In the genomic region with DNA sequence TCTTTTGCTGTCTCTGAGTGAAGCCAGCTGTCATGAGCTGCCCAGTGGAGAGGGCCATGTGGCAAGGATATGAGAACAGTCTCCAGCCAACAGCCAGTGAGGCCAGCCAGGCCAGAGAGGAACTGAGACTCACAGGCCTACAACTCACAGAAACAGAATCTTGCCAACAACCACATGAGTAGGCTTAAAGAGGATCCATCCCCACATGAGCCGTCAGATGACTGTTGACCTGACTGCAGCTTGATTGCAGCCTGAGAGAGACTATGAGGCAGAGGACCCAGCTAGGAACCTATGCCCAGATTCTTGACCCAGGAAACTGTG, we compare ENCODE assay signal across 14 cellular contexts.
DNase-seq lines count a peak whose midpoint lies in the region; ATAC-seq and TF ChIP-seq lines count a peak whose summit lies in the region.
"Had no signal": no experiment of that assay in that cellular context is flagged by ENCODE, and none has a peak within 500 bp of the region (broad histone marks: within the 10 kb centered on the region; RNA-seq: fewer than 3 reads in every experiment).

No MANE protein-coding gene starts in this region.

- no peak overlapping the region for H3K9ac ChIP-seq in H9 (ENCODE audit: extremely low read depth, insufficient read length, low read length)
- H3K9ac ChIP-seq: BLaER1 treated with 17β-estradiol and CSF1 and Interleukin-3, amounts not matched to agents 10 nM and 100 nM had no signal

- H3K36me3 Mint-ChIP-seq in H9 (ENCODE audit: insufficient read depth in 1 of 3, low read depth in 3 of 3) = no peaks in the 10 kb centered on the region; a peak in 1 of 7 replicates
- H3K36me3 Mint-ChIP-seq: activated naive CD4-positive, alpha-beta T cell treated with anti-CD3 and anti-CD28 coated beads, Interleukin-2, amount 50 U/mL, for 72 hours had no signal

- no peak overlapping the region for H3K56ac ChIP-seq in H9 (ENCODE audit: insufficient read length, low read depth, low read length)

- H3K4me1 ChIP-seq in H9 (ENCODE audit: insufficient read depth, low read length) (no peaks in the 10 kb centered on the region; the same call in 1 of the 2 replicates), RWPE2 (ENCODE audit: insufficient read depth, poor library complexity, severe bottlenecking) (peaks cover 13% of the 10 kb centered on the region), heart left ventricle (peaks cover 0 to 26% (median 11%) of the 10 kb centered on the region in 12 donors), osteoblast (ENCODE audit: insufficient read depth, low read length) (peaks cover 47% of the 10 kb centered on the region)

- H3K27ac Mint-ChIP-seq in H9 = peak overlapping the region; percentile 75 to 85 (median 79); a peak in 5 of 7 replicates
- H3K27ac Mint-ChIP-seq: activated naive CD4-positive, alpha-beta T cell treated with anti-CD3 and anti-CD28 coated beads, Interleukin-2, amount 50 U/mL, for 72 hours had no signal

- H3K4me3 Mint-ChIP-seq in H9 = no peak overlapping the region

- TF ChIP-seq CTCF in H9 (conservative IDR thresholded peaks at IDR 0.05) (no peak), RWPE2 (IDR thresholded peaks at IDR 0.05; ENCODE audit: poor library complexity, severe bottlenecking) (no peak), heart left ventricle (IDR thresholded peaks at IDR 0.05) (no peak), osteoblast (IDR thresholded peaks at IDR 0.05; ENCODE audit: extremely low read depth, low read depth, low read length) (no peak), GM10266 (IDR thresholded peaks at IDR 0.05; ENCODE audit: control insufficient read depth, insufficient read depth, low read depth, missing control alignments) (no peak)

- no peak overlapping the region for H3K14ac ChIP-seq in H9 (ENCODE audit: insufficient read depth, low read length)

- no CpG with 5 or more reads among the region's 1 CpG for WGBS in H9 (ENCODE audit: extremely low coverage, insufficient read length, low lambda C conversion rate)
- 50 to 70% (median 64%) methylated on average over 1 of the region's 1 CpG for WGBS in heart left ventricle, 4 donors

- TF ChIP-seq POLR2A in heart left ventricle (IDR thresholded peaks at IDR 0.05) = no peak

- H3K4me2 ChIP-seq in H9 (ENCODE audit: insufficient read depth, insufficient read length, low read length) (no peak overlapping the region), osteoblast (ENCODE audit: insufficient read depth, low read length) (no peak overlapping the region)

- intact Hi-C loops in heart left ventricle (cut with DNase I) = loop anchor here in 1 of 10 donors (5.0 kb wide), 1 partner anchor 33 kb away; no protein-coding TSS in a partner anchor

- H3K9me3 Mint-ChIP-seq in H9 = no peaks in the 10 kb centered on the region
- H3K9me3 Mint-ChIP-seq: activated naive CD4-positive, alpha-beta T cell treated with anti-CD3 and anti-CD28 coated beads, Interleukin-2, amount 50 U/mL, for 72 hours had no signal

- no peaks in the 10 kb centered on the region for H3K36me3 ChIP-seq in RWPE2 (ENCODE audit: low read depth)
- H3K36me3 ChIP-seq in heart left ventricle = no peaks in the 10 kb centered on the region
- H3K36me3 ChIP-seq in osteoblast (ENCODE audit: insufficient read depth, low read length) = no peaks in the 10 kb centered on the region
- H3K36me3 ChIP-seq: BLaER1 treated with 17β-estradiol and CSF1 and Interleukin-3, amounts not matched to agents 10 nM and 100 nM; vagina had no signal

- no peaks in the 10 kb centered on the region for H3K9me3 ChIP-seq in H9 (ENCODE audit: control insufficient read depth, low read depth, low read length)
- H3K9me3 ChIP-seq in RWPE2 (ENCODE audit: severe bottlenecking) = no peaks in the 10 kb centered on the region
- H3K9me3 ChIP-seq in heart left ventricle = peaks cover 0 to 9% (median 0%) of the 10 kb centered on the region in 12 donors
- no peaks in the 10 kb centered on the region for H3K9me3 ChIP-seq in osteoblast (ENCODE audit: low read depth, low read length)
- H3K9me3 ChIP-seq: vagina had no signal

- H3K27ac ChIP-seq in H9 (ENCODE audit: insufficient read length, low read depth, low read length) (no peak overlapping the region), RWPE2 (ENCODE audit: poor library complexity, severe bottlenecking) (no peak overlapping the region), heart left ventricle (peak overlapping the region in 9 of 12 donors; percentile 32 to 81 (median 63)), osteoblast (ENCODE audit: low read depth, low read length) (peak overlapping the region; percentile 3)
- H3K27ac ChIP-seq: BLaER1 treated with 17β-estradiol and CSF1 and Interleukin-3, amounts not matched to agents 10 nM and 100 nM; vagina had no signal

- no peak overlapping the region for H3K23ac ChIP-seq in H9 (ENCODE audit: insufficient read length, low read depth, low read length)

- H3K79me2 ChIP-seq in H9 (ENCODE audit: insufficient read depth, low read length) (no peaks in the 10 kb centered on the region), osteoblast (ENCODE audit: insufficient read depth, low read length) (no peaks in the 10 kb centered on the region)

- no peak overlapping the region for H4K8ac ChIP-seq in H9 (replicated peaks; ENCODE audit: insufficient read length, low read depth, low read length)

- peak overlapping the region; percentile 52 for H2BK12ac ChIP-seq in H9 (ENCODE audit: insufficient read length, low read depth, low read length)

- no peak overlapping the region for H4K91ac ChIP-seq in H9 (ENCODE audit: insufficient read length, low read depth, low read length)

- DNase-seq in H9 (no peak), RWPE2 (ENCODE audit: low spot score) (peak; percentile 39), heart left ventricle (peak in 2 of 5 donors; percentile 55 to 56), osteoblast (ENCODE audit: insufficient read length, low spot score, missing footprints) (no peak), NCI-H146 (lab: John Stamatoyannopoulos, UW) (no peak), NCI-H1930 (lab: John Stamatoyannopoulos, UW) (no peak), GM10266 (ENCODE audit: extremely low spot score) (no peak)
- DNase-seq in effector CD8-positive, alpha-beta T cell (lab: John Stamatoyannopoulos, UW) = no peak
- DNase-seq: GDM1, glutamatergic neuron, SW 1271 had no signal

- H4K20me1 ChIP-seq in H9 (ENCODE audit: control insufficient read depth, insufficient read depth, insufficient read length) (no peaks in the 10 kb centered on the region), osteoblast (ENCODE audit: insufficient read depth, low read length) (no peaks in the 10 kb centered on the region)
- H4K20me1 ChIP-seq: BLaER1 treated with 17β-estradiol and CSF1 and Interleukin-3, amounts not matched to agents 10 nM and 100 nM had no signal

- H2BK15ac ChIP-seq in H9 (ENCODE audit: low read depth, low read length) = no peak overlapping the region

- peaks cover 25 to 32% of the 10 kb centered on the region in 2 experiments for H3K4me1 Mint-ChIP-seq in H9

- no peak overlapping the region for H3K4ac ChIP-seq in H9 (ENCODE audit: low read depth, low read length)

- no peak for ATAC-seq in RWPE2 (ENCODE audit: low read depth)
- ATAC-seq in heart left ventricle = peak; percentile 54 to 87 (median 64)
- ATAC-seq: activated naive CD4-positive, alpha-beta T cell treated with anti-CD3 and anti-CD28 coated beads, Interleukin-2, amount 50 U/mL, for 72 hours had no signal

- H3K18ac ChIP-seq in H9 (ENCODE audit: insufficient read length, low read depth, low read length) = peak overlapping the region; percentile 32

- H3K23me2 ChIP-seq in H9 (ENCODE audit: insufficient read length, low read depth, low read length, poor library complexity, severe bottlenecking) = no peaks in the 10 kb centered on the region

- H3K4me3 ChIP-seq in RWPE2 (ENCODE audit: severe bottlenecking) = no peak overlapping the region
- H3K4me3 ChIP-seq in heart left ventricle = no peak overlapping the region
- H3K4me3 ChIP-seq in osteoblast (ENCODE audit: insufficient read depth, low read length) = no peak overlapping the region
- H3K4me3 ChIP-seq: BLaER1 treated with 17β-estradiol and CSF1 and Interleukin-3, amounts not matched to agents 10 nM and 100 nM; vagina had no signal

- H2AFZ ChIP-seq in H9 (ENCODE audit: low read length) (no peak overlapping the region), osteoblast (ENCODE audit: low read length) (no peak overlapping the region)

- H2BK20ac ChIP-seq in H9 (ENCODE audit: low read depth, low read length, poor library complexity, severe bottlenecking) = no peak overlapping the region

- H2BK120ac ChIP-seq in H9 (ENCODE audit: low read depth, low read length, poor library complexity, severe bottlenecking) = no peak overlapping the region

- no peak overlapping the region for H2BK5ac ChIP-seq in H9 (ENCODE audit: insufficient read length, low read length)

- no peaks in the 10 kb centered on the region for H3K79me1 ChIP-seq in H9 (ENCODE audit: insufficient read depth, low read depth, low read length, poor library complexity, severe bottlenecking)

- H4K5ac ChIP-seq in H9 (ENCODE audit: insufficient read length, low read depth, low read length) = no peak overlapping the region

- H3K27me3 ChIP-seq in H9 (ENCODE audit: insufficient read depth, low read length) (no peaks in the 10 kb centered on the region), RWPE2 (ENCODE audit: insufficient read depth, poor library complexity, severe bottlenecking) (no peaks in the 10 kb centered on the region), heart left ventricle (no peaks in the 10 kb centered on the region), osteoblast (ENCODE audit: insufficient read depth, low read length) (no peaks in the 10 kb centered on the region)
- H3K27me3 ChIP-seq: vagina had no signal

- H2AK5ac ChIP-seq in H9 (ENCODE audit: insufficient read length, low read length) = no peak overlapping the region

- H3K27me3 Mint-ChIP-seq in H9 (ENCODE audit: low read depth) = peaks cover 2% of the 10 kb centered on the region

- no peak overlapping the region for H3T11ph ChIP-seq in H9 (ENCODE audit: low read length)

Comparison
In these comparisons a context has a peak if more than half of its experiments do, and no peak if none do; other contexts are left out.
1. H3K27ac ChIP-seq: peak in heart left ventricle (9 of 12) and osteoblast (single experiment); none in H9 (single experiment) and RWPE2 (single experiment).